Comparison of ENCODE assay signal across 32 cellular contexts in genomic region chr2:217125004-217125403, GRCh38.
"Had no signal": no experiment of that assay in that cellular context is flagged by ENCODE, and none has a peak within 500 bp of the region (broad histone marks: within the 10 kb centered on the region; RNA-seq: fewer than 3 reads in every experiment).

No MANE protein-coding gene starts in this region.

- H3K27me3 ChIP-seq: MG63, SJSA1 had no signal

- ATAC-seq: activated T-helper 17 cell treated with anti-CD3 and anti-CD28 coated beads, Interleukin-2, amount 50 U/mL, for 72 hours; Panc1; SK-N-SH treated with all-trans-retinoic acid at 6 μM for 48 hours; WTC11 had no signal

- H3K9me3 Mint-ChIP-seq: activated CD4-positive, alpha-beta memory T cell treated with anti-CD3 and anti-CD28 coated beads for 36 hours; activated CD4-positive, alpha-beta T cell treated with anti-CD3 and anti-CD28 coated beads, Interleukin-2, amount 10 ng/mL, durations not matched to agents 7 days and 5 days; activated naive CD4-positive, alpha-beta T cell treated with anti-CD3 and anti-CD28 coated beads for 36 hours; activated T-helper 17 cell treated with anti-CD3 and anti-CD28 coated beads, Interleukin-2, amount 50 U/mL, for 72 hours; T-helper 1 cell treated with Interleukin-12 subunit alpha and Interleukin-12 subunit beta and Interleukin-4 antibody, amounts not matched to agents 30 μg/mL and 1 μg/mL, for 36 hours; WTC11 had no signal

- H3K4me1 Mint-ChIP-seq: activated CD4-positive, alpha-beta T cell treated with anti-CD3 and anti-CD28 coated beads, Interleukin-2, amount 10 ng/mL, durations not matched to agents 7 days and 5 days; activated T-helper 17 cell treated with anti-CD3 and anti-CD28 coated beads, Interleukin-2, amount 50 U/mL, for 72 hours; WTC11 had no signal

- H3K36me3 ChIP-seq: MG63, SJSA1 had no signal

- H3K36me3 Mint-ChIP-seq: activated CD4-positive, alpha-beta memory T cell treated with anti-CD3 and anti-CD28 coated beads for 36 hours; activated naive CD8-positive, alpha-beta T cell; brain; WTC11 had no signal

- DNase-seq: activated CD4-positive, alpha-beta memory T cell treated with anti-CD3 and anti-CD28 coated beads for 36 hours; activated CD4-positive, alpha-beta T cell treated with anti-CD3 and anti-CD28 coated beads, Interleukin-2, amount 10 ng/mL, durations not matched to agents 7 days and 5 days; activated CD4-positive, CD25-positive, alpha-beta regulatory T cell treated with anti-CD3 and anti-CD28 coated beads, Interleukin-2, amount 50 U/mL, for 72 hours; activated gamma-delta T cell; activated naive CD4-positive, alpha-beta T cell treated with anti-CD3 and anti-CD28 coated beads for 36 hours; activated T-cell treated with anti-CD3 and anti-CD28 coated beads for 4 hours; activated T-cell treated with anti-CD3 and anti-CD28 coated beads, Interleukin-2, amount 50 U/mL, for 48 hours; amygdala; MG63; MV-4-11; NCI-H1092 treated with DMSO at 0.1 percent for 48 hours; NCI-H1417 treated with DMSO at 0.1 percent for 48 hours; NCI-H1694; NCI-H2029; NCI-H2107; NCI-H2171 treated with DMSO at 0.1 percent for 48 hours; NCI-H226; NCI-H526; NK-92 treated with Interleukin-12 subunit alpha and Interleukin-12 subunit beta, amount 100 ng/mL, for 24 hours; OCI-M1; RPMI8226; SHP77; SW 1271; T-helper 9 cell had no signal

- H3K27ac ChIP-seq: SJSA1 had no signal

- H3K27ac Mint-ChIP-seq: activated CD4-positive, alpha-beta memory T cell treated with anti-CD3 and anti-CD28 coated beads for 36 hours; activated CD4-positive, alpha-beta T cell treated with anti-CD3 and anti-CD28 coated beads, Interleukin-2, amount 10 ng/mL, durations not matched to agents 7 days and 5 days; activated naive CD4-positive, alpha-beta T cell treated with anti-CD3 and anti-CD28 coated beads for 36 hours; activated naive CD8-positive, alpha-beta T cell; activated T-helper 17 cell treated with anti-CD3 and anti-CD28 coated beads, Interleukin-2, amount 50 U/mL, for 72 hours; brain; T-helper 1 cell treated with Interleukin-12 subunit alpha and Interleukin-12 subunit beta and Interleukin-4 antibody, amounts not matched to agents 30 μg/mL and 1 μg/mL, for 36 hours; WTC11 had no signal

- H3K4me3 Mint-ChIP-seq: activated CD4-positive, alpha-beta memory T cell treated with anti-CD3 and anti-CD28 coated beads for 36 hours; activated CD4-positive, alpha-beta T cell treated with anti-CD3 and anti-CD28 coated beads, Interleukin-2, amount 10 ng/mL, durations not matched to agents 7 days and 5 days; activated naive CD4-positive, alpha-beta T cell treated with anti-CD3 and anti-CD28 coated beads for 36 hours; activated naive CD8-positive, alpha-beta T cell; activated T-helper 17 cell treated with anti-CD3 and anti-CD28 coated beads, Interleukin-2, amount 50 U/mL, for 72 hours; brain; T-helper 1 cell treated with Interleukin-12 subunit alpha and Interleukin-12 subunit beta and Interleukin-4 antibody, amounts not matched to agents 30 μg/mL and 1 μg/mL, for 36 hours; WTC11 had no signal

- H3K9me3 ChIP-seq: MG63, SJSA1 had no signal

- H3K27me3 Mint-ChIP-seq: activated CD4-positive, alpha-beta memory T cell treated with anti-CD3 and anti-CD28 coated beads for 36 hours; activated T-helper 17 cell treated with anti-CD3 and anti-CD28 coated beads, Interleukin-2, amount 50 U/mL, for 72 hours had no signal

- H3K4me3 ChIP-seq: MG63, SJSA1 had no signal
